ENCODE assay signal across 8 cellular contexts in the genomic region with DNA sequence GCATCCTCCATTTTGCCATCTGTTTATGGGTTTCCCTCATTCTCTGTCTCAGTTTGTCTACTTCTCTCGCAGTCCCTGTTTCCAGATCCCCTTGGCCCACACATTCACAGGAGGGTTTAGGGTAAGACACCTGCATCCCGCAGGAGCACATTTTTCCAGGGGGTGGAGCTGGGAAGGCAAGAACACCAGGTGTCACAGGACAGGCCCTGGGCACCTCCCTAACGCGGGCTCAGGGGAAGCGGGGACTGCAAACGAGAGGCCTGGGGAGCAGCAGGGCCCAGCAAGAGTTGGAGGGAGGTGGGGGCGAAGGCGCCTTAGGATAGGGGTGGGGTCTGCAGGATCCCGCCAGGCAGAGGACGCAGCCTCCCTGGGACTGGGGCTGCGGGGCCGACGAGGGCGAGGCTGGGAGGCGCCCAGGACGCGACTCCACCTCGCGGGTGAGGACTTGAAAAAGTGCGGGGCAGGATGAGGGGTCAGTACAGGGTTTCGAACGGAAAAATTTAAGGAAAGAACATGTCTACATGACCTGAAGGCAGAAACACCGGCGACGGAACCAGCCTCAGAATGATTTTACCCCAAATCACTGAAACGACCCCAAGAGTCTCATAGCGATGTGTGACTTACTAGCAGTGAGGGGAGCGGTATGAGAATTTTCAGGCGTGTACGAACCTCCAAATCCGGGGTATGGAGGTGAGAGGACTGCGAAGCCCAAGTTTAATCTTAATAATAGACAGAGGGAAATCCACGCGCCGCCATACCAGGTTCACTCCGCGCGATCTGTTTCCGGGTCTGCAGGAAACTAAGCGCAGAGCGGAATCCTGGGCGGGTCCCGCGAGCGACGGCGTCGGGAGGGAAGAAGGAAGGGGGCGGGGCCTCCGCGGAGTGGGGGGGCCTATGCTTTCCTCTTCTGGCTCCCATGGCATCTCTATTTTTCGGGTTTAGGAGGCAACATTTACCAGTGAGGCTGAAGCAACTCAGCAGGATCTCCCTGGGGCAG.
DNase-seq lines count a peak whose midpoint lies in the region; ATAC-seq and TF ChIP-seq lines count a peak whose summit lies in the region.

No MANE protein-coding gene starts in this region.

- H3K9me3 ChIP-seq in mucosa of rectum (ENCODE audit: control insufficient read depth in 2 of 2, low read length in 2 of 2): peaks cover 10 to 21% of the 10 kb centered on the region in 2 donors

- no peak overlapping the region for H3K27ac ChIP-seq in mucosa of rectum (ENCODE audit: low read depth in 2 of 2, low read length in 2 of 2)

- H3K27me3 ChIP-seq in mucosa of rectum (ENCODE audit: control insufficient read depth in 2 of 2, insufficient read depth in 2 of 2, low read length in 2 of 2): no peaks in the 10 kb centered on the region

- no peak for TF ChIP-seq CTCF in AG09319 (IDR thresholded peaks at IDR 0.05; ENCODE audit: low read depth, low read length)

- H3K4me1 ChIP-seq in mucosa of rectum (ENCODE audit: control insufficient read depth in 2 of 2, insufficient read depth in 2 of 2, low read length in 2 of 2): no peaks in the 10 kb centered on the region

- H3K4me3 ChIP-seq in mucosa of rectum (ENCODE audit: low read length in 2 of 2): peak overlapping the region; percentile 5 to 59

- DNase-seq in AG09319 (ENCODE audit: extremely low read depth, low read depth) (peak; percentile 3), NCI-H526 (lab: John Stamatoyannopoulos, UW) (peak; percentile 17 to 74), NCI-H1092 (lab: John Stamatoyannopoulos, UW) (no peak)
- peak; percentile 1 for DNase-seq in effector CD8-positive, alpha-beta T cell (lab: John Stamatoyannopoulos, UW)

- no peak for TF ChIP-seq POLR2A in GM18505 (IDR thresholded peaks at IDR 0.05; ENCODE audit: borderline replicate concordance, extremely low read depth, insufficient read depth, insufficient read length)

- no peak overlapping the region for H3K9ac ChIP-seq in mucosa of rectum (ENCODE audit: low read depth in 1 of 2, low read length in 2 of 2)

- no peaks in the 10 kb centered on the region for H3K36me3 ChIP-seq in mucosa of rectum (ENCODE audit: control insufficient read depth in 2 of 2, insufficient read depth in 2 of 2, low read length in 2 of 2)

- ATAC-seq in GM18505 (IDR thresholded peaks at IDR 0.05; ENCODE audit: unreplicated experiment) (no peak), GM19467 (IDR thresholded peaks at IDR 0.05; ENCODE audit: unreplicated experiment) (no peak), HG03280 (IDR thresholded peaks at IDR 0.05; ENCODE audit: unreplicated experiment) (no peak)
